Comparison of ENCODE assay signal across 8 cellular contexts in the genomic region with DNA sequence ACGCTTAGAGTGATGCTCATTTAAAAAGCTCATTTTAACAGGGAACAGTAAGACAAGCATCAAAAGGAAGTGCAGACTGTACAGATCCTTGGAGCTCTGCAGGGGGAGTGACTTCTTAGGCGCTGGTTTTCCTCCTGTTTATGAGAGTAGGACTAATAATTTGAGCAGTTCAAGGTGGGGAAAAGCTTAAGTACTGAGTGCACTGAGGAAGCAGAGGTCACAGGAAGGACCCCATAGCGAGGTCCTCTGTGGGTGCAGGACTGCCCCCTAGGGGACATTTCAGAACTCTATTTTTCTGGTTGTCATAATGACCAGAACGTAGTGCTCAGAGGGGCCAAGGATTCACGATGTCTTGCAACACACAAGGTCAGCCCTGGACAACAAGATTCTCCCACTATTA.
DNase-seq lines count a peak whose midpoint lies in the region; ATAC-seq, FAIRE-seq and TF ChIP-seq lines count a peak whose summit lies in the region.

No MANE protein-coding gene starts in this region.

- H3K79me1 ChIP-seq in IMR-90 (ENCODE audit: low read depth in 1 of 2, low read length in 2 of 2) = peaks cover 9 to 27% of the 10 kb centered on the region in 2 experiments; a peak in 3 of 4 replicates

- H3K4ac ChIP-seq in IMR-90 (ENCODE audit: low read depth, low read length) = peak overlapping the region; percentile 43; the same call in 1 of the 2 replicates

- in situ Hi-C loops in IMR-90 (cut with MboI; ENCODE audit: low sequenced_read_pairs) = no loop called here

- DNase-seq in SIG-M5 treated with dmso at 0.1 percent for 504 hours (lab: John Stamatoyannopoulos, UW; ENCODE audit: unreplicated experiment) = peak; percentile 37
- DNase-seq in SIG-M5 (lab: John Stamatoyannopoulos, UW) = no peak
- peak; percentile 34 for DNase-seq in IMR-90
- DNase-seq in cardiac muscle cell (ENCODE audit: low read depth in 1 of 2, low spot score in 1 of 2) = peak; percentile 64 to 79
- peak; percentile 22 for DNase-seq in small intestine
- DNase-seq in RKO (ENCODE audit: low spot score) = no peak
- no peak for DNase-seq in T-helper 9 cell

- H2AFZ ChIP-seq in IMR-90 (replicated peaks; ENCODE audit: low read length, poor library complexity) = peak overlapping the region; percentile 47

- peak; percentile 70 for TF ChIP-seq RAD21 in IMR-90 (IDR thresholded peaks at IDR 0.05; ENCODE audit: low read length)

- peaks cover 19% of the 10 kb centered on the region for H3K9me1 ChIP-seq in IMR-90 (ENCODE audit: insufficient read depth, low read length)

- no peak overlapping the region for H3K56ac ChIP-seq in IMR-90 (ENCODE audit: extremely low read depth, insufficient read depth, low read length)

- TF ChIP-seq CTCF in IMR-90 (conservative IDR thresholded peaks at IDR 0.05; ENCODE audit: low read depth, low read length) = peak; percentile 58
- peak; percentile 65 for TF ChIP-seq CTCF in cardiac muscle cell (IDR thresholded peaks at IDR 0.05; ENCODE audit: low read depth, low read length)

- H3K23ac ChIP-seq in IMR-90 (ENCODE audit: low read depth, low read length) = no peak overlapping the region

- H4K8ac ChIP-seq in IMR-90 (ENCODE audit: low read depth in 2 of 2, low read length in 2 of 2) = peak overlapping the region in 1 of 2 experiments; percentile 22; a peak in 1 of 4 replicates

- intact Hi-C loops in IMR-90 (cut with micrococcal nuclease) = no loop called here

- ATAC-seq in IMR-90 (ENCODE audit: low read depth) = peak; percentile 51; the same call in 1 of the 2 replicates

- POLR2A ChIA-PET in IMR-90 (lab: Charles Lee; ENCODE audit: unreplicated experiment) = no interaction called here

- BruUV-seq in IMR-90 (replicated peaks; lab: Mats Ljungman, UMichigan) = no TSS peak

- no peaks in the 10 kb centered on the region for H4K20me1 ChIP-seq in IMR-90 (ENCODE audit: insufficient read depth, low read length)

- no peaks in the 10 kb centered on the region for H3K9me3 ChIP-seq in IMR-90 (ENCODE audit: control insufficient read depth, insufficient read depth, low read length)
- H3K9me3 ChIP-seq in cardiac muscle cell (ENCODE audit: low read depth) = no peaks in the 10 kb centered on the region
- H3K9me3 ChIP-seq in small intestine (ENCODE audit: control insufficient read depth, low read depth) = no peaks in the 10 kb centered on the region

- H3K27me3 ChIP-seq in IMR-90 (ENCODE audit: control insufficient read depth, insufficient read depth, low read length) = no peaks in the 10 kb centered on the region
- no peaks in the 10 kb centered on the region for H3K27me3 ChIP-seq in cardiac muscle cell
- H3K27me3 ChIP-seq in small intestine (ENCODE audit: control insufficient read depth in 2 of 2, insufficient read depth in 2 of 2, low read length in 2 of 2) = no peaks in the 10 kb centered on the region

- 0 out of 2 replicates have a peak overlapping the region, but pooled peaks have one; percentile 29 for H4K91ac ChIP-seq in IMR-90 (ENCODE audit: insufficient read depth, low read depth, low read length)

- peak overlapping the region; percentile 25 for H2BK120ac ChIP-seq in IMR-90 (ENCODE audit: low read depth, low read length)

- H3K4me2 ChIP-seq in IMR-90 (ENCODE audit: low read depth, low read length) = no peak overlapping the region

- no peak overlapping the region for H2BK15ac ChIP-seq in IMR-90 (ENCODE audit: low read depth, low read length)

- H2AK5ac ChIP-seq in IMR-90 (ENCODE audit: low read depth, low read length) = peak overlapping the region; percentile 3; the same call in 1 of the 2 replicates

- no peak overlapping the region for H3K14ac ChIP-seq in IMR-90 (replicated peaks; ENCODE audit: low read depth, low read length)

- H3K36me3 ChIP-seq in IMR-90 (ENCODE audit: control insufficient read depth, insufficient read depth, low read length) (no peaks in the 10 kb centered on the region), cardiac muscle cell (no peaks in the 10 kb centered on the region), small intestine (ENCODE audit: control insufficient read depth in 2 of 2, insufficient read depth in 2 of 2, low read length in 2 of 2) (no peaks in the 10 kb centered on the region)

- H2AK9ac ChIP-seq in IMR-90 (replicated peaks; ENCODE audit: low read depth, low read length, poor library complexity) = peak overlapping the region; percentile 31

- peak overlapping the region; percentile 53; the same call in 1 of the 2 replicates for H2BK20ac ChIP-seq in IMR-90 (ENCODE audit: low read depth, low read length)

- CTCF ChIA-PET in IMR-90 (lab: Yijun Ruan, JAX) = interaction anchor here (0.6 to 1.6 kb wide), 12 partner anchors 9 to 191 kb away, joined by 3 to 8 read pairs (median 3); no protein-coding TSS in a partner anchor

- no peak overlapping the region for H2BK5ac ChIP-seq in IMR-90 (ENCODE audit: low read depth, low read length, poor library complexity, severe bottlenecking)

- H3K4me3 ChIP-seq in IMR-90 (ENCODE audit: insufficient read depth, low read depth, low read length) (no peak overlapping the region), cardiac muscle cell (no peak overlapping the region), small intestine (ENCODE audit: low read depth in 1 of 2, low read length in 2 of 2) (no peak overlapping the region)

- no peak overlapping the region for H3K18ac ChIP-seq in IMR-90 (ENCODE audit: low read depth, low read length)

- FAIRE-seq in TTC549 (lab: Jason Lieb, UNC) (peak; percentile 82), small intestine (lab: Jason Lieb, UNC) (no peak)

- peaks cover 14% of the 10 kb centered on the region for H3K4me1 ChIP-seq in IMR-90 (ENCODE audit: control insufficient read depth, insufficient read depth, low read length)
- no peaks in the 10 kb centered on the region for H3K4me1 ChIP-seq in cardiac muscle cell (ENCODE audit: low read depth)
- H3K4me1 ChIP-seq in small intestine (ENCODE audit: control insufficient read depth in 2 of 2, insufficient read depth in 1 of 2, low read depth in 1 of 2, low read length in 1 of 2) = no peaks in the 10 kb centered on the region

- H3K9ac ChIP-seq in IMR-90 (ENCODE audit: low read depth, low read length) = no peak overlapping the region

- H3K27ac ChIP-seq in IMR-90 (ENCODE audit: insufficient read depth, low read length) (no peak overlapping the region), cardiac muscle cell (no peak overlapping the region), small intestine (ENCODE audit: low read depth in 1 of 2, low read length in 1 of 2) (no peak overlapping the region)

- 63% methylated on average over 2 of the region's 5 CpGs; no CpG with 5 or more reads in 1 of the 2 experiments for WGBS in IMR-90 (ENCODE audit: extremely low coverage in 2 of 2, insufficient read length in 1 of 2), 2 experiments
- WGBS in small intestine, 3 donors = 41 to 58% (median 55%) methylated on average over 5 of the region's 5 CpGs

- no peak for TF ChIP-seq POLR2A in IMR-90 (IDR thresholded peaks at IDR 0.05; ENCODE audit: low read depth, low read length)

- H4K5ac ChIP-seq in IMR-90 (ENCODE audit: low read depth, low read length) = no peak overlapping the region

- dilution Hi-C loops in IMR-90 (cut with HindIII; ENCODE audit: low sequenced_read_pairs, unreplicated experiment) = no loop called here

TF ChIP-seq in IMR-90, 13 proteins besides CTCF, POLR2A, EP300 and RAD21:
- TF ChIP-seq FOS (IDR thresholded peaks at IDR 0.05; ENCODE audit: low read depth, low read length) (no peak), SMC3 (IDR thresholded peaks at IDR 0.05; ENCODE audit: low read depth, low read length) (peak; percentile 55)

Comparison
In these comparisons a context has a peak if more than half of its experiments do, and no peak if none do; other contexts are left out.
1. DNase-seq: peak in SIG-M5 treated with dmso at 0.1 percent for 504 hours (single experiment), IMR-90 (single experiment), cardiac muscle cell (2 of 2) and small intestine (single experiment); none in SIG-M5 (single experiment), RKO (single experiment) and T-helper 9 cell (single experiment).